In genomic region chr7:43905954-43906326, GRCh38 we compare ENCODE assay signal across 8 cellular contexts. TPM values are rescaled to one million over a fixed set of nuclear protein-coding genes. Genes with fewer than 3 reads are reported as not detected.
DNase-seq lines count a peak whose midpoint lies in the region; ATAC-seq and TF ChIP-seq lines count a peak whose summit lies in the region.

No MANE protein-coding gene starts in this region.

- peak overlapping the region; percentile 93 for H3K4me3 Mint-ChIP-seq in chondrocyte (ENCODE audit: unreplicated experiment)

- no peaks in the 10 kb centered on the region for H3K9me3 ChIP-seq in WERI-Rb-1 (ENCODE audit: severe bottlenecking)

- no peaks in the 10 kb centered on the region for H3K9me3 Mint-ChIP-seq in chondrocyte (ENCODE audit: low read depth)

- H3K27me3 ChIP-seq in WERI-Rb-1 (ENCODE audit: insufficient read depth, low read depth, severe bottlenecking), result no peaks in the 10 kb centered on the region

- DNase-seq in Daoy (ENCODE audit: low read depth) (peak; percentile 59), HuH-7.5 (ENCODE audit: low spot score) (peak; percentile 45), WERI-Rb-1 (peak; percentile 39), chondrocyte (ENCODE audit: low spot score) (no peak), kidney tubule cell (ENCODE audit: low spot score) (peak; percentile 30), pons (ENCODE audit: low spot score) (no peak)
- DNase-seq in stimulated activated CD4-positive, alpha-beta T cell treated with anti-CD3 and anti-CD28 coated beads, Interleukin-4, amount 100 ng/mL, for 1 hour, result peak; percentile 19

- no peak overlapping the region; the same call in 1 of the 2 replicates for H3K27ac ChIP-seq in WERI-Rb-1

- no peaks in the 10 kb centered on the region; the same call in none of the 2 replicates for H3K36me3 ChIP-seq in WERI-Rb-1

- H3K4me1 Mint-ChIP-seq in chondrocyte (ENCODE audit: low read depth), result peaks cover 27% of the 10 kb centered on the region

- ATAC-seq in GM21526 (IDR thresholded peaks at IDR 0.05; ENCODE audit: low FRiP score, unreplicated experiment), result peak; percentile 27

- peak overlapping the region; percentile 82 for H3K4me3 ChIP-seq in WERI-Rb-1 (ENCODE audit: low read depth, low read length)

- no peaks in the 10 kb centered on the region for H3K27me3 Mint-ChIP-seq in chondrocyte (ENCODE audit: low read depth)

- TF ChIP-seq CTCF in WERI-Rb-1 (IDR thresholded peaks at IDR 0.05; ENCODE audit: low read depth, low read length), result no peak
- TF ChIP-seq CTCF in chondrocyte (IDR thresholded peaks at IDR 0.05), result no peak

- peak overlapping the region; percentile 98 for H3K27ac Mint-ChIP-seq in chondrocyte (ENCODE audit: unreplicated experiment)

- H3K36me3 Mint-ChIP-seq in chondrocyte (ENCODE audit: low read depth), result peaks cover 3% of the 10 kb centered on the region

RNA-seq across cellular contexts. Expression of gene URGCP, which starts 0.5 kb away (rescaled TPM):
- 46.2 and 55.7 TPM in 2 replicates for total RNA-seq in Daoy (2014; rRNA removed; shearing (Covaris generic))
- total RNA-seq in chondrocyte, result 24.4 to 31.3 TPM (median 25.4 TPM) in 3 replicates

RNA-seq across cellular contexts. Expression of gene UBE2D4, which starts 20.3 kb away (rescaled TPM):
- total RNA-seq in Daoy (2014; rRNA removed; shearing (Covaris generic)), result 39.8 and 46.2 TPM in 2 replicates
- total RNA-seq in chondrocyte, result 15.4 to 26.8 TPM (median 22.5 TPM) in 3 replicates

RNA-seq across cellular contexts. Expression of gene MRPS24, which starts 36.6 kb away (rescaled TPM):
- 268 and 373 TPM in 2 replicates for total RNA-seq in Daoy (2014; rRNA removed; shearing (Covaris generic))
- 70.2 to 76.9 TPM (median 72.9 TPM) in 3 replicates for total RNA-seq in chondrocyte

Comparison
In these comparisons a context has a peak if more than half of its experiments do, and no peak if none do; other contexts are left out.
1. DNase-seq: peak in Daoy (single experiment), HuH-7.5 (single experiment), WERI-Rb-1 (single experiment), kidney tubule cell (single experiment) and stimulated activated CD4-positive, alpha-beta T cell treated with anti-CD3 and anti-CD28 coated beads, Interleukin-4, amount 100 ng/mL, for 1 hour (single experiment); none in chondrocyte (single experiment) and pons (single experiment).